In genomic region chr13:76687467-76687866, GRCh38 we compare ENCODE assay signal across 24 cellular contexts.
A peak's percentile ranks its signal among the peaks of the same experiment; 100 is the strongest.
DNase-seq lines count a peak whose midpoint lies in the region; ATAC-seq and TF ChIP-seq lines count a peak whose summit lies in the region.
"Had no signal": no experiment of that assay in that cellular context is flagged by ENCODE, and none has a peak within 500 bp of the region (broad histone marks: within the 10 kb centered on the region; RNA-seq: fewer than 3 reads in every experiment).

No MANE protein-coding gene starts in this region.

- H3K9me2 ChIP-seq in GM23338 (ENCODE audit: insufficient read depth) (no peaks in the 10 kb centered on the region), PC-9 (ENCODE audit: insufficient read depth) (no peaks in the 10 kb centered on the region)

- H3K27ac Mint-ChIP-seq in activated naive CD4-positive, alpha-beta T cell treated with anti-CD3 and anti-CD28 coated beads for 36 hours = no peak overlapping the region
- H3K27ac Mint-ChIP-seq in GM23338 (no peak overlapping the region), neural progenitor cell (no peak overlapping the region)
- H3K27ac Mint-ChIP-seq: activated naive CD4-positive, alpha-beta T cell treated with anti-CD3 and anti-CD28 coated beads, Interleukin-2, amount 10 ng/mL, durations not matched to agents 7 days and 5 days; mesothelial cell of epicardium; naive B cell had no signal

- H4K20me1 ChIP-seq in GM23338 (replicated peaks; ENCODE audit: insufficient read depth) (no peaks in the 10 kb centered on the region), neural progenitor cell (ENCODE audit: low read depth) (no peaks in the 10 kb centered on the region), PC-9 (ENCODE audit: insufficient read depth) (no peaks in the 10 kb centered on the region)

- intact Hi-C loops in activated naive CD4-positive, alpha-beta T cell treated with anti-CD3 and anti-CD28 coated beads for 36 hours (cut with micrococcal nuclease) = no loop called here
- intact Hi-C loops in PC-9 (cut with micrococcal nuclease; ENCODE audit: unreplicated experiment) = no loop called here

- no TSS peak for BruUV-seq in PC-9 (replicated peaks; lab: Mats Ljungman, UMichigan)

- H3K36me3 Mint-ChIP-seq in activated naive CD4-positive, alpha-beta T cell treated with anti-CD3 and anti-CD28 coated beads for 36 hours (ENCODE audit: low read depth) = no peaks in the 10 kb centered on the region
- no peaks in the 10 kb centered on the region for H3K36me3 Mint-ChIP-seq in GM23338 (ENCODE audit: low read depth)
- no peaks in the 10 kb centered on the region for H3K36me3 Mint-ChIP-seq in neural progenitor cell
- H3K36me3 Mint-ChIP-seq: activated naive CD4-positive, alpha-beta T cell treated with anti-CD3 and anti-CD28 coated beads, Interleukin-2, amount 10 ng/mL, durations not matched to agents 7 days and 5 days; mesothelial cell of epicardium; naive B cell had no signal

- POLR2A ChIA-PET in PC-9 (lab: Charles Lee; ENCODE audit: unreplicated experiment) = no interaction called here

- H3K4me1 ChIP-seq in GM23338 (ENCODE audit: insufficient read depth) = peaks cover 3% of the 10 kb centered on the region; the same call in 1 of the 2 replicates
- peaks cover 16% of the 10 kb centered on the region for H3K4me1 ChIP-seq in neural progenitor cell
- H3K4me1 ChIP-seq in PC-9 (replicated peaks; ENCODE audit: insufficient read depth) = no peaks in the 10 kb centered on the region
- H3K4me1 ChIP-seq: BE2C, breast epithelium had no signal

- H3K4me2 ChIP-seq in GM23338 = no peak overlapping the region
- no peak overlapping the region for H3K4me2 ChIP-seq in neural progenitor cell
- no peak overlapping the region for H3K4me2 ChIP-seq in PC-9

- H3K27me3 ChIP-seq in GM23338 (ENCODE audit: insufficient read depth) = no peaks in the 10 kb centered on the region
- no peaks in the 10 kb centered on the region for H3K27me3 ChIP-seq in neural progenitor cell
- H3K27me3 ChIP-seq in PC-9 (ENCODE audit: insufficient read depth, low read depth) = no peaks in the 10 kb centered on the region
- H3K27me3 ChIP-seq: BE2C, breast epithelium had no signal

- ATAC-seq in GM23338 = no peak
- ATAC-seq: activated CD4-positive, CD25-positive, alpha-beta regulatory T cell treated with anti-CD3 and anti-CD28 coated beads, Interleukin-2, amount 50 U/mL, for 24 hours; Panc1 had no signal

- H3K4me3 ChIP-seq in GM23338 (no peak overlapping the region), neural progenitor cell (no peak overlapping the region), PC-9 (no peak overlapping the region)
- H3K4me3 ChIP-seq: breast epithelium had no signal

- DNase-seq in activated naive CD4-positive, alpha-beta T cell treated with anti-CD3 and anti-CD28 coated beads for 36 hours = peak; percentile 4
- no peak for DNase-seq in activated naive CD4-positive, alpha-beta T cell treated with anti-CD3 and anti-CD28 coated beads, Interleukin-2, amount 50 U/mL, for 16 hours
- DNase-seq in GM23338 (ENCODE audit: low spot score) (no peak), UCSD-AML1 (lab: John Stamatoyannopoulos, UW; ENCODE audit: unreplicated experiment) (peak; percentile 17), neural progenitor cell (ENCODE audit: low spot score) (no peak), PC-9 (no peak), DMS153 treated with DMSO at 0.1 percent for 48 hours (lab: John Stamatoyannopoulos, UW; ENCODE audit: unreplicated experiment) (no peak), NCI-H446 treated with DMSO at 0.1 percent for 48 hours (lab: John Stamatoyannopoulos, UW) (no peak)
- DNase-seq: ACHN; activated naive CD4-positive, alpha-beta T cell treated with anti-CD3 and anti-CD28 coated beads, Interleukin-2, amount 10 ng/mL, durations not matched to agents 7 days and 5 days; BE2C; DMS153; effector CD8-positive, alpha-beta T cell; naive B cell; NCI-H2171; NCI-H524 treated with DMSO at 0.1 percent for 48 hours; occipital lobe; SHP77 treated with DMSO at 0.1 percent for 48 hours; SW 1271; T-helper 9 cell had no signal

- H3K79me2 ChIP-seq in GM23338 (replicated peaks; ENCODE audit: insufficient read depth) (no peaks in the 10 kb centered on the region), neural progenitor cell (ENCODE audit: low read depth) (no peaks in the 10 kb centered on the region), PC-9 (ENCODE audit: low read depth) (no peaks in the 10 kb centered on the region)

- H3K27ac ChIP-seq in GM23338 (ENCODE audit: low read depth) (no peak overlapping the region), neural progenitor cell (no peak overlapping the region), PC-9 (no peak overlapping the region)
- H3K27ac ChIP-seq: breast epithelium had no signal

- no peak for TF ChIP-seq CTCF in GM23338 (conservative IDR thresholded peaks at IDR 0.05; ENCODE audit: low read depth in 2 of 2)
- TF ChIP-seq CTCF in neural progenitor cell (IDR thresholded peaks at IDR 0.05) = no peak
- TF ChIP-seq CTCF in PC-9 (conservative IDR thresholded peaks at IDR 0.05) = no peak

- H3K9ac ChIP-seq in neural progenitor cell = no peak overlapping the region

- H3F3A ChIP-seq in GM23338 (replicated peaks; ENCODE audit: low read depth) = no peaks in the 10 kb centered on the region
- H3F3A ChIP-seq in neural progenitor cell (ENCODE audit: low read depth) = no peaks in the 10 kb centered on the region
- H3F3A ChIP-seq in PC-9 (ENCODE audit: insufficient read depth, low read depth) = no peaks in the 10 kb centered on the region

- H3K36me3 ChIP-seq in GM23338 (ENCODE audit: insufficient read depth) (no peaks in the 10 kb centered on the region), neural progenitor cell (no peaks in the 10 kb centered on the region), PC-9 (ENCODE audit: low read depth) (no peaks in the 10 kb centered on the region)
- H3K36me3 ChIP-seq: BE2C, breast epithelium had no signal

- H3K4me1 Mint-ChIP-seq in activated naive CD4-positive, alpha-beta T cell treated with anti-CD3 and anti-CD28 coated beads for 36 hours (ENCODE audit: low read depth) = no peaks in the 10 kb centered on the region
- peaks cover 14% of the 10 kb centered on the region for H3K4me1 Mint-ChIP-seq in GM23338
- peaks cover 9% of the 10 kb centered on the region for H3K4me1 Mint-ChIP-seq in neural progenitor cell
- H3K4me1 Mint-ChIP-seq: activated naive CD4-positive, alpha-beta T cell treated with anti-CD3 and anti-CD28 coated beads, Interleukin-2, amount 10 ng/mL, durations not matched to agents 7 days and 5 days; naive B cell had no signal

- no peaks in the 10 kb centered on the region for H3K27me3 Mint-ChIP-seq in activated naive CD4-positive, alpha-beta T cell treated with anti-CD3 and anti-CD28 coated beads for 36 hours (ENCODE audit: low read depth)
- no peaks in the 10 kb centered on the region for H3K27me3 Mint-ChIP-seq in GM23338 (ENCODE audit: insufficient read depth, low read depth, poor library complexity)
- H3K27me3 Mint-ChIP-seq in neural progenitor cell (ENCODE audit: insufficient read depth, low read depth) = no peaks in the 10 kb centered on the region
- H3K27me3 Mint-ChIP-seq: naive B cell had no signal

- no peaks in the 10 kb centered on the region for H3K9me3 Mint-ChIP-seq in activated naive CD4-positive, alpha-beta T cell treated with anti-CD3 and anti-CD28 coated beads for 36 hours
- H3K9me3 Mint-ChIP-seq in GM23338 (no peaks in the 10 kb centered on the region), neural progenitor cell (no peaks in the 10 kb centered on the region)
- H3K9me3 Mint-ChIP-seq: activated naive CD4-positive, alpha-beta T cell treated with anti-CD3 and anti-CD28 coated beads, Interleukin-2, amount 10 ng/mL, durations not matched to agents 7 days and 5 days had no signal

- no peak overlapping the region for H3K4me3 Mint-ChIP-seq in activated naive CD4-positive, alpha-beta T cell treated with anti-CD3 and anti-CD28 coated beads for 36 hours
- H3K4me3 Mint-ChIP-seq in GM23338 = no peak overlapping the region
- H3K4me3 Mint-ChIP-seq in neural progenitor cell = no peak overlapping the region
- H3K4me3 Mint-ChIP-seq: activated naive CD4-positive, alpha-beta T cell treated with anti-CD3 and anti-CD28 coated beads, Interleukin-2, amount 10 ng/mL, durations not matched to agents 7 days and 5 days; mesothelial cell of epicardium; naive B cell had no signal

- no peaks in the 10 kb centered on the region for H3K9me3 ChIP-seq in neural progenitor cell (ENCODE audit: low read depth)
- no peaks in the 10 kb centered on the region for H3K9me3 ChIP-seq in PC-9 (ENCODE audit: insufficient read depth, low read depth)
- H3K9me3 ChIP-seq: BE2C, breast epithelium had no signal

- H2AFZ ChIP-seq in GM23338 (peak overlapping the region; percentile 34; the same call in 1 of the 2 replicates), neural progenitor cell (replicated peaks) (peak overlapping the region; percentile 30), PC-9 (no peak overlapping the region)

- CTCF ChIA-PET in activated naive CD4-positive, alpha-beta T cell treated with anti-CD3 and anti-CD28 coated beads for 36 hours (lab: Charles Lee) = no interaction called here
- CTCF ChIA-PET in PC-9 (lab: Charles Lee) = no interaction called here

TF ChIP-seq in GM23338, 12 proteins besides CTCF, POLR2A, EP300 and RAD21 (continues in another document):
- no peak for TF ChIP-seq EZH2phosphoT487 (IDR thresholded peaks at IDR 0.05; ENCODE audit: unreplicated experiment)
- no peak for TF ChIP-seq REST (IDR thresholded peaks at IDR 0.05; ENCODE audit: unreplicated experiment)

Comparison
In these comparisons a context has a peak if more than half of its experiments do, and no peak if none do; other contexts are left out.
1. DNase-seq: peak in activated naive CD4-positive, alpha-beta T cell treated with anti-CD3 and anti-CD28 coated beads for 36 hours (single experiment) and UCSD-AML1 (single experiment); none in activated naive CD4-positive, alpha-beta T cell treated with anti-CD3 and anti-CD28 coated beads, Interleukin-2, amount 50 U/mL, for 16 hours (single experiment), GM23338 (single experiment), neural progenitor cell (single experiment), PC-9 (0 of 2), DMS153 treated with DMSO at 0.1 percent for 48 hours (single experiment) and NCI-H446 treated with DMSO at 0.1 percent for 48 hours (single experiment).